8 cellular contexts compared by ENCODE assay signal in genomic region chr2:157751462-157752058, GRCh38.
A peak's percentile ranks its signal among the peaks of the same experiment; 100 is the strongest.
DNase-seq lines count a peak whose midpoint lies in the region; ATAC-seq, FAIRE-seq and TF ChIP-seq lines count a peak whose summit lies in the region.

No MANE protein-coding gene starts in this region.

- H3K4me3 ChIP-seq in choroid plexus epithelial cell (ENCODE audit: low read depth, low read length) (no peak overlapping the region), esophagus squamous epithelium (no peak overlapping the region)

- no peak overlapping the region for H3K27ac ChIP-seq in esophagus squamous epithelium

- peaks cover 0 to 13% (median 0%) of the 10 kb centered on the region in 3 donors for H3K9me3 ChIP-seq in esophagus squamous epithelium

- peak; percentile 7 for TF ChIP-seq CTCF in choroid plexus epithelial cell (conservative IDR thresholded peaks at IDR 0.05; ENCODE audit: low read depth, low read length)
- no peak for TF ChIP-seq CTCF in esophagus squamous epithelium (IDR thresholded peaks at IDR 0.05)

- FAIRE-seq in RCC 7860 (lab: Jason Lieb, UNC) (no peak), H54 (lab: Jason Lieb, UNC) (no peak)

- peak; percentile 67 for ATAC-seq in GM18517 (IDR thresholded peaks at IDR 0.05; ENCODE audit: unreplicated experiment)
- ATAC-seq in HG02763 (IDR thresholded peaks at IDR 0.05; ENCODE audit: unreplicated experiment) = peak; percentile 59
- ATAC-seq in stimulated activated memory B cell treated with anti-CD40 and anti-IgM and Interleukin-4, amounts not matched to agents 10 μg/mL and 1 μg/mL and 100 μg/mL, for 72 hours = peak; percentile 81

- H3K9me3 Mint-ChIP-seq in stimulated activated memory B cell treated with anti-CD40 and anti-IgM and Interleukin-4, amounts not matched to agents 10 μg/mL and 1 μg/mL and 100 μg/mL, for 72 hours = peaks cover 10% of the 10 kb centered on the region

- no peaks in the 10 kb centered on the region for H3K27me3 Mint-ChIP-seq in stimulated activated memory B cell treated with anti-CD40 and anti-IgM and Interleukin-4, amounts not matched to agents 10 μg/mL and 1 μg/mL and 100 μg/mL, for 72 hours

- no peak overlapping the region for H3K4me3 Mint-ChIP-seq in stimulated activated memory B cell treated with anti-CD40 and anti-IgM and Interleukin-4, amounts not matched to agents 10 μg/mL and 1 μg/mL and 100 μg/mL, for 72 hours

- DNase-seq in RCC 7860 (ENCODE audit: low spot score) (peak; percentile 10), choroid plexus epithelial cell (ENCODE audit: low read depth) (peak; percentile 69), H54 (ENCODE audit: insufficient read length, low spot score) (no peak), esophagus squamous epithelium (lab: John Stamatoyannopoulos, UW) (no peak), germinal center (ENCODE audit: low spot score) (no peak)

- peaks cover 77% of the 10 kb centered on the region for H3K36me3 Mint-ChIP-seq in stimulated activated memory B cell treated with anti-CD40 and anti-IgM and Interleukin-4, amounts not matched to agents 10 μg/mL and 1 μg/mL and 100 μg/mL, for 72 hours

- peaks cover 3 to 23% (median 6%) of the 10 kb centered on the region in 3 donors for H3K4me1 ChIP-seq in esophagus squamous epithelium

- intact Hi-C loops in esophagus squamous epithelium (cut with DNase I) = no loop called here

- H3K27ac Mint-ChIP-seq in stimulated activated memory B cell treated with anti-CD40 and anti-IgM and Interleukin-4, amounts not matched to agents 10 μg/mL and 1 μg/mL and 100 μg/mL, for 72 hours = peak overlapping the region; percentile 8

- peaks cover 0 to 55% (median 0%) of the 10 kb centered on the region in 3 donors for H3K36me3 ChIP-seq in esophagus squamous epithelium

- no peak for TF ChIP-seq POLR2A in H54 (IDR thresholded peaks at IDR 0.05; ENCODE audit: low read depth, low read length)
- TF ChIP-seq POLR2A in esophagus squamous epithelium (IDR thresholded peaks at IDR 0.05) = no peak

- H3K27me3 ChIP-seq in esophagus squamous epithelium = no peaks in the 10 kb centered on the region

- peaks cover 16% of the 10 kb centered on the region for H3K4me1 Mint-ChIP-seq in stimulated activated memory B cell treated with anti-CD40 and anti-IgM and Interleukin-4, amounts not matched to agents 10 μg/mL and 1 μg/mL and 100 μg/mL, for 72 hours

- WGBS in esophagus squamous epithelium, 2 donors = 67 to 77% methylated on average over 5 to 6 of the region's 6 CpGs

Comparison
In these comparisons a context has a peak if more than half of its experiments do, and no peak if none do; other contexts are left out.
1. DNase-seq: peak in RCC 7860 (single experiment) and choroid plexus epithelial cell (single experiment); none in H54 (single experiment), esophagus squamous epithelium (single experiment) and germinal center (single experiment).
2. Peak in every context shown above with its lines, with median percentiles within 50 percentile points of each other: ATAC-seq.